Comparison of ENCODE assay signal across 8 cellular contexts in the genomic region with DNA sequence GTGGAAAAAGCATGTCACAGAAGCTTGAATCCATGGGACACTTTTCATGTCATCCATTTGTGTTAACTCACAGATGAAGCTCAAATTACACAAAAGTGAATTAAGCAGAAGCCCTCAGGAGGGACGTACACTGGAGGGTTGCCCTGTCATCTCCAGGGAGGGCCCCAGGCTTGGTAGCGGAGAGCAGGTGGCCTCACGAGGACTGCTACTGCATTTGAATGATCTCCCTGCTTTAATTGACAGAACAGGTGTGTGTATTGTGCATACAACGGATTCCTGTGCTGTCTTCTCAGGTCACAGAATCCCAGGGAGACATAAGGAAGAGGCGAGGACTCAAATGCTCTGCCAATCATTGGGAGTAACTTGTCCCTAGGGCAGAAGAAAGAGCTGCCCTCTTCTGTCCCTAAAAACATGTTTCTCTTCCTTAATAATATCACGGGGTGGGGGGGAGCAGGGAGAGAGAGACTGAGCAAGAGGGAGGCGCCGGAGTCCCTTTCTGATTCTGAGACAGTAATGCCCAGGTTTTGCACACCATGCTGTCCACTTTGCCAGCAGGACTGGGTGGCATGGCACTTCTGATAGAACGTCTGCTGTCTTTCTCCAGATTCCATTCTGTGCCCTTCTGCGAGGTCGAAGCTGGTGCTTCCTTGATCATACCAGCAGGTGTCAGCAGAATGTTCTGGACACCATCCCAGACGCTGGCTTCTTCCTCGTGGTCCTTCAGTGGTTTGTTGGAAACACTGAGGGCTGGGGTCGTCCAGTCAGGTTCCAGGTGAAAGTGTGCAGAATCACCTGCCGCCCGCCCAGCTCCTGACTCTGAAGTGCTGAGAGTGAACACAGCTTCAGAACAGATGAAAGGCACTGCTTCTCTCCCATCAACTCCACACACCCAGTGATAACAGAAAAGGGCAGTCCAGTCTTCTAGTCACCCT. TPM values are rescaled to one million over a fixed set of nuclear protein-coding genes. Genes with fewer than 3 reads are reported as not detected.
A peak's percentile ranks its signal among the peaks of the same experiment; 100 is the strongest.
DNase-seq lines count a peak whose midpoint lies in the region; ATAC-seq and TF ChIP-seq lines count a peak whose summit lies in the region.

No MANE protein-coding gene starts in this region.

- BruUV-seq in MCF 10A (replicated peaks; lab: Mats Ljungman, UMichigan) = no TSS peak

- H3K9me3 ChIP-seq in Loucy (ENCODE audit: insufficient read depth, low read depth, low read length) = no peaks in the 10 kb centered on the region

- peak overlapping the region; percentile 14 for H3K4me2 ChIP-seq in Loucy (ENCODE audit: low read depth, low read length, poor library complexity, severe bottlenecking)

- no peaks in the 10 kb centered on the region for H3K27me3 Mint-ChIP-seq in MCF 10A (ENCODE audit: insufficient read depth, unreplicated experiment)

- H3K4me3 Mint-ChIP-seq in MCF 10A (ENCODE audit: unreplicated experiment) = no peak overlapping the region

- CTCF ChIA-PET in MCF 10A (lab: Yijun Ruan, JAX) = interaction anchor here (0.6 to 4.1 kb wide), 60 partner anchors 10 to 1522 kb away, joined by 3 to 117 read pairs (median 4); a partner anchor contains a TSS

- peaks cover 16% of the 10 kb centered on the region for H3K4me1 ChIP-seq in Loucy (ENCODE audit: insufficient read depth, low read length, poor library complexity, severe bottlenecking)

- H3K27me3 ChIP-seq in Loucy (ENCODE audit: insufficient read depth, low read length, poor library complexity, severe bottlenecking) = no peaks in the 10 kb centered on the region

- no peak overlapping the region for H3K4me3 ChIP-seq in Loucy (ENCODE audit: low read length, poor library complexity, severe bottlenecking)

- H3K9ac ChIP-seq in Loucy (ENCODE audit: low read depth, low read length, poor library complexity, severe bottlenecking) = peak overlapping the region; percentile 2

- no peaks in the 10 kb centered on the region for H3K9me2 ChIP-seq in Loucy (replicated peaks; ENCODE audit: low read depth, low read length)

- H3K79me2 ChIP-seq in Loucy (ENCODE audit: insufficient read depth, low read length) = no peaks in the 10 kb centered on the region

- H2AFZ ChIP-seq in Loucy (ENCODE audit: low read length) = peak overlapping the region; percentile 68

- no peaks in the 10 kb centered on the region for H3K9me3 Mint-ChIP-seq in MCF 10A (ENCODE audit: unreplicated experiment)

- TF ChIP-seq CTCF in GM13976 (IDR thresholded peaks at IDR 0.05; ENCODE audit: borderline replicate concordance, control extremely low read depth, extremely low read depth, insufficient read depth, missing control alignments) = peak; percentile 74
- peak; percentile 84 for TF ChIP-seq CTCF in Loucy (conservative IDR thresholded peaks at IDR 0.05; ENCODE audit: low read length)
- TF ChIP-seq CTCF in MCF 10A (IDR thresholded peaks at IDR 0.05; ENCODE audit: unreplicated experiment) = peak; percentile 65

- peak; percentile 67 for DNase-seq in AG08395 (ENCODE audit: low spot score)
- peak; percentile 71 for DNase-seq in GM13976 (ENCODE audit: low spot score)
- DNase-seq in T-helper 1 cell = peak in 3 of 5 donors; percentile 29 to 72 (median 31)
- DNase-seq in MCF 10A (ENCODE audit: unreplicated experiment) = peak; percentile 65
- peak; percentile 82 for DNase-seq in inferior parietal cortex (ENCODE audit: extremely low spot score)
- DNase-seq in stimulated activated CD4-positive, alpha-beta T cell treated with anti-CD3 and anti-CD28 coated beads, Interleukin-12 subunit alpha, Interleukin-12 subunit beta, amount 100 ng/mL, for 48 hours (ENCODE audit: low read depth in 2 of 3, low spot score in 1 of 3) = peak; percentile 24 to 44 (median 37)

- H4K20me1 ChIP-seq in Loucy (ENCODE audit: insufficient read depth, low read length, poor library complexity, severe bottlenecking) = no peaks in the 10 kb centered on the region

- H3K4me1 Mint-ChIP-seq in MCF 10A (ENCODE audit: insufficient read depth, unreplicated experiment) = peaks cover 5% of the 10 kb centered on the region

- no peak for ATAC-seq in GM18873 (IDR thresholded peaks at IDR 0.05; ENCODE audit: low FRiP score, unreplicated experiment)

- POLR2A ChIA-PET in MCF 10A (lab: Yijun Ruan, JAX) = interaction anchor here (0.8 to 1.5 kb wide), 4 partner anchors 54 to 155 kb away, joined by 3 to 4 read pairs (median 4); a partner anchor contains a TSS

- H3K27ac Mint-ChIP-seq in MCF 10A (ENCODE audit: low read depth, unreplicated experiment) = no peak overlapping the region

- intact Hi-C loops in MCF 10A (cut with micrococcal nuclease) = loop anchor here (1.0 kb wide), 2 partner anchors 55 to 169 kb away; no protein-coding TSS in a partner anchor

- no peaks in the 10 kb centered on the region for H3K36me3 Mint-ChIP-seq in MCF 10A (ENCODE audit: insufficient read depth, unreplicated experiment)

- H3K36me3 ChIP-seq in Loucy (ENCODE audit: insufficient read depth, low read length) = no peaks in the 10 kb centered on the region

- H3F3A ChIP-seq in Loucy (ENCODE audit: low read depth) = no peaks in the 10 kb centered on the region

- in situ Hi-C loops in GM13976 (cut with MboI; ENCODE audit: low sequenced_read_pairs, unreplicated experiment) = no loop called here

RNA-seq across cellular contexts. Expression of a gene that starts 26.1 kb away (rescaled TPM):
- not detected in 2 replicates for total RNA-seq in MCF 10A (2022)

Comparison
In these comparisons a context has a peak if more than half of its experiments do, and no peak if none do; other contexts are left out.
1. DNase-seq: peak in every context shown above with its lines; median percentile 82 in inferior parietal cortex; 71 in GM13976; 67 in AG08395; 65 in MCF 10A; 37 in stimulated activated CD4-positive, alpha-beta T cell treated with anti-CD3 and anti-CD28 coated beads, Interleukin-12 subunit alpha, Interleukin-12 subunit beta, amount 100 ng/mL, for 48 hours; 31 in T-helper 1 cell.